Comparison of ENCODE assay signal across 16 cellular contexts in genomic region chr1:212684511-212685090, GRCh38. TPM values are rescaled to one million over a fixed set of nuclear protein-coding genes. Genes with fewer than 3 reads are reported as not detected.
DNase-seq lines count a peak whose midpoint lies in the region; ATAC-seq and TF ChIP-seq lines count a peak whose summit lies in the region.
"Had no signal": no experiment of that assay in that cellular context is flagged by ENCODE, and none has a peak within 500 bp of the region (broad histone marks: within the 10 kb centered on the region; RNA-seq: fewer than 3 reads in every experiment).

No MANE protein-coding gene starts in this region.

- peaks cover 0 to 43% (median 17%) of the 10 kb centered on the region in 11 experiments; a peak in 16 of 22 replicates for H3K36me3 ChIP-seq in BLaER1 treated with 17β-estradiol and CSF1 and Interleukin-3, amounts not matched to agents 10 nM and 100 nM

- no peaks in the 10 kb centered on the region for H3K9me3 ChIP-seq in BLaER1 treated with 17β-estradiol and CSF1 and Interleukin-3, amounts not matched to agents 10 nM and 100 nM (replicated peaks in 1 of 11)

- H3K27me3 Mint-ChIP-seq in activated naive CD8-positive, alpha-beta T cell treated with anti-CD3 and anti-CD28 coated beads, Interleukin-2, amount 10 ng/mL, durations not matched to agents 7 days and 5 days: no peaks in the 10 kb centered on the region
- H3K27me3 Mint-ChIP-seq in osteocyte (ENCODE audit: unreplicated experiment): peaks cover 5% of the 10 kb centered on the region

- no peak for DNase-seq in activated naive CD8-positive, alpha-beta T cell treated with anti-CD3 and anti-CD28 coated beads, Interleukin-2, amount 10 ng/mL, durations not matched to agents 7 days and 5 days
- DNase-seq in osteocyte (ENCODE audit: extremely low spot score, unreplicated experiment): peak; percentile 62
- no peak for DNase-seq in stimulated activated naive CD4-positive, alpha-beta T cell treated with Interleukin-2 at 50 U/mL for 16 hours (lab: John Stamatoyannopoulos, UW)
- DNase-seq: COR-L47, DMS153, H7, NCI-H1092 treated with DMSO at 0.1 percent for 48 hours, NCI-H1694, NCI-H2107, NCI-H2227 treated with DMSO at 0.1 percent for 48 hours, NCI-H524 had no signal

- H3K4me2 ChIP-seq in BLaER1 treated with 17β-estradiol and CSF1 and Interleukin-3, amounts not matched to agents 10 nM and 100 nM: peak overlapping the region in 9 of 11 experiments; percentile 70 to 95 (median 86); a peak in 15 of 22 replicates

- no peaks in the 10 kb centered on the region for H3K27me3 ChIP-seq in BLaER1 treated with 17β-estradiol and CSF1 and Interleukin-3, amounts not matched to agents 10 nM and 100 nM

- peaks cover 15 to 99% (median 55%) of the 10 kb centered on the region in 10 experiments for H3K4me1 ChIP-seq in BLaER1 treated with 17β-estradiol and CSF1 and Interleukin-3, amounts not matched to agents 10 nM and 100 nM

- 0 out of 22 replicates have a peak, but pooled peaks cover 0 to 5% (median 0%) of the 10 kb centered on the region in 11 experiments for H4K20me1 ChIP-seq in BLaER1 treated with 17β-estradiol and CSF1 and Interleukin-3, amounts not matched to agents 10 nM and 100 nM

- peak overlapping the region; percentile 37 for H3K27ac Mint-ChIP-seq in activated naive CD8-positive, alpha-beta T cell treated with anti-CD3 and anti-CD28 coated beads, Interleukin-2, amount 10 ng/mL, durations not matched to agents 7 days and 5 days
- no peak overlapping the region for H3K27ac Mint-ChIP-seq in osteocyte (ENCODE audit: unreplicated experiment)

- ATAC-seq in GM18505 (IDR thresholded peaks at IDR 0.05; ENCODE audit: unreplicated experiment) (no peak), GM21360 (IDR thresholded peaks at IDR 0.05; ENCODE audit: unreplicated experiment) (no peak), HG02642 (IDR thresholded peaks at IDR 0.05; ENCODE audit: poor library complexity, unreplicated experiment) (no peak)
- ATAC-seq in activated naive CD8-positive, alpha-beta T cell treated with anti-CD3 and anti-CD28 coated beads, Interleukin-2, amount 10 ng/mL, durations not matched to agents 7 days and 5 days (ENCODE audit: low read depth): no peak
- ATAC-seq: Panc1 had no signal

- H3K4me3 Mint-ChIP-seq in activated naive CD8-positive, alpha-beta T cell treated with anti-CD3 and anti-CD28 coated beads, Interleukin-2, amount 10 ng/mL, durations not matched to agents 7 days and 5 days: no peak overlapping the region
- H3K4me3 Mint-ChIP-seq in osteocyte (ENCODE audit: unreplicated experiment): no peak overlapping the region

- H3K9me3 Mint-ChIP-seq in activated naive CD8-positive, alpha-beta T cell treated with anti-CD3 and anti-CD28 coated beads, Interleukin-2, amount 10 ng/mL, durations not matched to agents 7 days and 5 days: no peaks in the 10 kb centered on the region
- H3K9me3 Mint-ChIP-seq in osteocyte (ENCODE audit: unreplicated experiment): no peaks in the 10 kb centered on the region

- peak overlapping the region in 2 of 11 experiments; percentile 32 to 38; a peak in 3 of 22 replicates for H3K9ac ChIP-seq in BLaER1 treated with 17β-estradiol and CSF1 and Interleukin-3, amounts not matched to agents 10 nM and 100 nM

- no peak overlapping the region for H3K4me3 ChIP-seq in BLaER1 treated with 17β-estradiol and CSF1 and Interleukin-3, amounts not matched to agents 10 nM and 100 nM

- no peak for TF ChIP-seq CTCF in osteocyte (IDR thresholded peaks at IDR 0.05)

- POLR2A ChIA-PET in activated naive CD8-positive, alpha-beta T cell treated with anti-CD3 and anti-CD28 coated beads, Interleukin-2, amount 10 ng/mL, durations not matched to agents 7 days and 5 days (lab: Charles Lee): interaction anchor here (0.8 kb wide), 2 partner anchors 13 to 66 kb away, joined by 3 read pairs; no protein-coding TSS in a partner anchor

- TF ChIP-seq POLR2A in GM18505 (IDR thresholded peaks at IDR 0.05; ENCODE audit: borderline replicate concordance, extremely low read depth, insufficient read depth, insufficient read length): peak; percentile 6

- H3K27ac ChIP-seq in BLaER1 treated with 17β-estradiol and CSF1 and Interleukin-3, amounts not matched to agents 10 nM and 100 nM: peak overlapping the region; percentile 1 to 85 (median 74); a peak in 15 of 22 replicates

- peaks cover 19% of the 10 kb centered on the region for H3K36me3 Mint-ChIP-seq in activated naive CD8-positive, alpha-beta T cell treated with anti-CD3 and anti-CD28 coated beads, Interleukin-2, amount 10 ng/mL, durations not matched to agents 7 days and 5 days
- H3K36me3 Mint-ChIP-seq in osteocyte (ENCODE audit: unreplicated experiment): peaks cover 2% of the 10 kb centered on the region

- peaks cover 56% of the 10 kb centered on the region for H3K4me1 Mint-ChIP-seq in activated naive CD8-positive, alpha-beta T cell treated with anti-CD3 and anti-CD28 coated beads, Interleukin-2, amount 10 ng/mL, durations not matched to agents 7 days and 5 days
- no peaks in the 10 kb centered on the region for H3K4me1 Mint-ChIP-seq in osteocyte (ENCODE audit: unreplicated experiment)

RNA-seq across cellular contexts. Expression of gene BATF3, which starts 15.0 kb away (rescaled TPM):
- total RNA-seq in activated naive CD8-positive, alpha-beta T cell treated with anti-CD3 and anti-CD28 coated beads, Interleukin-2, amount 10 ng/mL, durations not matched to agents 7 days and 5 days: 10 to 100 TPM in 1 of 2 experiments, 1 to 10 TPM in 1; 9.8 to 13.2 TPM
- total RNA-seq in osteocyte: 0.56 and 0.71 TPM in 2 replicates
